In the genomic region with DNA sequence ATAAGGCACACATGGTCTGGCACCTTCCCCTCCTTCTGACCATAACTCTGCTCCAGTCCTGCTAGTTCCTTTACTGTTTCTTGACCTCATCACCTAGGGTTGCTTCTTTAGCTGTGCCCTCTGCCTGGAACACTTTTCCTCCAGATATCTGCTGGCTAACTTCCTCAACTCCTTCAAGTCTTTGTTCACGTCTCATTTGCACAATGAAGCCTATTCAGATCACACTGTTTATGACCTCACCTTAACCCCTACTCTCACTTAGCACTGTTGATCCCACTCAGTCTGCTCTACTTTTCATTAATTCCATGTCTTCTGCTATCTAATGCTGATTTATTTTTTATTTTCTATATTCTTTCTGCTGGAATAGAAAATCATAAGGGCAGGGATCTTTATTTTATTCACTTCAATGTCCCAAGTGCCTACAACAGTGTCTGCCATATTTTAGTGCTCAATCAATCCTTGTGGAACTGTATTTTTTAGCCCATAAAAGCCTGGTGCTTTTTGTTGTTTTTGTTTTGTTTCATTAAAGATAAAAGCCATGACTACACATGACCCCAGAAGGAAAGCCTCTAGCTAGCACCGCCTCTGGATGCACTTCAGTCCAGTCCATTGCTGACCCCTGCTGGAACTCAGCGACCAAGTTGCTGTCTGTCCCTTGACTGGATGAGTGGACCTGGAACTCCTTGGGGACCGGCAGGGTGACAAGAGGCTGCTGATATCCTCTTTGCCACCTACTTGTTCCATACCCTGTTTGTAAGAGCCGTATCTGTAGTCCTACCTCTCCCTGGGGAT, we compare ENCODE assay signal across 8 cellular contexts. TPM values are rescaled to one million over a fixed set of nuclear protein-coding genes. Genes with fewer than 3 reads are reported as not detected.
A peak's percentile ranks its signal among the peaks of the same experiment; 100 is the strongest.
DNase-seq lines count a peak whose midpoint lies in the region; ATAC-seq and TF ChIP-seq lines count a peak whose summit lies in the region.

No MANE protein-coding gene starts in this region.

- TF ChIP-seq POLR2A in vagina (IDR thresholded peaks at IDR 0.05), result no peak

- H3K27me3 Mint-ChIP-seq in Calu3 (ENCODE audit: unreplicated experiment) (peaks cover 23% of the 10 kb centered on the region), endodermal cell (ENCODE audit: insufficient read depth) (no peaks in the 10 kb centered on the region)

- no TSS peak for BruUV-seq in Calu3 (replicated peaks; lab: Mats Ljungman, UMichigan)

- H4K5ac ChIP-seq in mesendoderm (ENCODE audit: low read length), result no peak overlapping the region

- H3K9me3 ChIP-seq in endodermal cell (ENCODE audit: control insufficient read depth, low read length), result no peaks in the 10 kb centered on the region
- H3K9me3 ChIP-seq in vagina, result no peaks in the 10 kb centered on the region

- no peaks in the 10 kb centered on the region for H3K36me3 Mint-ChIP-seq in Calu3 (ENCODE audit: insufficient read depth, unreplicated experiment)
- no peaks in the 10 kb centered on the region for H3K36me3 Mint-ChIP-seq in endodermal cell (ENCODE audit: low read depth)

- CTCF ChIA-PET in Calu3 (lab: Charles Lee), result interaction anchor here (0.6 to 1.0 kb wide), 2 partner anchors 449 to 517 kb away, joined by 3 to 5 read pairs; a partner anchor contains a TSS

- H2BK120ac ChIP-seq in mesendoderm (ENCODE audit: low read depth, low read length), result no peak overlapping the region

- H3K9ac ChIP-seq in endodermal cell (ENCODE audit: extremely low read depth, low read length, poor library complexity, severe bottlenecking) (peak overlapping the region; percentile 34), mesendoderm (ENCODE audit: low read length) (no peak overlapping the region)

- H3K36me3 ChIP-seq in endodermal cell (ENCODE audit: control insufficient read depth, insufficient read depth, low read length), result no peaks in the 10 kb centered on the region
- no peaks in the 10 kb centered on the region for H3K36me3 ChIP-seq in mesendoderm (ENCODE audit: control insufficient read depth, insufficient read depth, low read length)
- H3K36me3 ChIP-seq in vagina, result no peaks in the 10 kb centered on the region

- H3K4me1 Mint-ChIP-seq in Calu3 (ENCODE audit: low read depth, unreplicated experiment) (no peaks in the 10 kb centered on the region), endodermal cell (no peaks in the 10 kb centered on the region)

- H3K27me3 ChIP-seq in endodermal cell (ENCODE audit: control insufficient read depth, insufficient read depth, low read length, poor library complexity, severe bottlenecking) (peaks cover 5% of the 10 kb centered on the region), mesendoderm (ENCODE audit: insufficient read depth, low read length, poor library complexity) (no peaks in the 10 kb centered on the region), vagina (no peaks in the 10 kb centered on the region)

- no peak overlapping the region for H3K56ac ChIP-seq in mesendoderm (ENCODE audit: low read length)

- H3K79me1 ChIP-seq in mesendoderm (ENCODE audit: low read length), result no peaks in the 10 kb centered on the region

- H4K8ac ChIP-seq in mesendoderm (ENCODE audit: low read depth, low read length), result no peak overlapping the region

- WGBS in endodermal cell (ENCODE audit: insufficient coverage in 1 of 2, insufficient read length in 1 of 2), 2 experiments, result 56 to 64% methylated on average over 2 to 5 of the region's 5 CpGs
- no CpG with 5 or more reads among the region's 5 CpGs for WGBS in mesendoderm (ENCODE audit: extremely low coverage, insufficient coverage, low lambda C conversion rate)

- no peak overlapping the region for H2AK5ac ChIP-seq in mesendoderm (ENCODE audit: low read length)

- no peak overlapping the region for H2BK5ac ChIP-seq in mesendoderm (ENCODE audit: low read length)

- no peak overlapping the region for H3K4me2 ChIP-seq in mesendoderm (ENCODE audit: low read length)

- no peak overlapping the region for H3K18ac ChIP-seq in mesendoderm (ENCODE audit: low read length)

- peak; percentile 39 for TF ChIP-seq CTCF in Calu3 (IDR thresholded peaks at IDR 0.05; ENCODE audit: unreplicated experiment)
- peak; percentile 83 for TF ChIP-seq CTCF in endodermal cell (conservative IDR thresholded peaks at IDR 0.05)
- TF ChIP-seq CTCF in vagina (IDR thresholded peaks at IDR 0.05), result peak; percentile 4 to 41 (median 29)

- intact Hi-C loops in Calu3 (cut with micrococcal nuclease; ENCODE audit: unreplicated experiment), result no loop called here
- intact Hi-C loops in vagina (cut with DNase I), result no loop called here

- H3K27ac ChIP-seq in endodermal cell (ENCODE audit: low read depth, low read length) (no peak overlapping the region), mesendoderm (ENCODE audit: low read depth, low read length) (no peak overlapping the region), vagina (no peak overlapping the region)

- H3K27ac Mint-ChIP-seq in Calu3 (ENCODE audit: unreplicated experiment), result no peak overlapping the region
- no peak overlapping the region for H3K27ac Mint-ChIP-seq in endodermal cell

- DNase-seq in Calu3 (peak; percentile 69), HK-2 (ENCODE audit: unreplicated experiment) (peak; percentile 45), SHP77 treated with DMSO at 0.1 percent for 48 hours (lab: John Stamatoyannopoulos, UW) (peak; percentile 33), endodermal cell (peak; percentile 92), mesendoderm (peak; percentile 91), vagina (ENCODE audit: extremely low spot score in 2 of 2) (no peak)

- H3K4me3 ChIP-seq in endodermal cell (ENCODE audit: low read length), result no peak overlapping the region
- no peak overlapping the region for H3K4me3 ChIP-seq in mesendoderm (ENCODE audit: low read length)
- H3K4me3 ChIP-seq in vagina, result no peak overlapping the region

- H3K23ac ChIP-seq in mesendoderm (ENCODE audit: low read length), result no peak overlapping the region

- ATAC-seq in GM21529 (IDR thresholded peaks at IDR 0.05; ENCODE audit: unreplicated experiment) (no peak), GM18870 (IDR thresholded peaks at IDR 0.05; ENCODE audit: unreplicated experiment) (no peak)

- no peaks in the 10 kb centered on the region for H3K79me2 ChIP-seq in mesendoderm (ENCODE audit: control insufficient read depth, insufficient read depth, low read length)

- H3K4ac ChIP-seq in mesendoderm (ENCODE audit: low read depth, low read length), result no peak overlapping the region

- H3K4me1 ChIP-seq in endodermal cell (ENCODE audit: control insufficient read depth, insufficient read depth, low read length), result no peaks in the 10 kb centered on the region
- H3K4me1 ChIP-seq in mesendoderm (ENCODE audit: control insufficient read depth, low read depth, low read length), result no peaks in the 10 kb centered on the region
- no peaks in the 10 kb centered on the region for H3K4me1 ChIP-seq in vagina

- H3K4me3 Mint-ChIP-seq in Calu3 (ENCODE audit: low read depth, unreplicated experiment), result no peak overlapping the region
- no peak overlapping the region for H3K4me3 Mint-ChIP-seq in endodermal cell

- no peak overlapping the region for H2BK15ac ChIP-seq in mesendoderm (replicated peaks; ENCODE audit: low read depth)

- H3K9me3 Mint-ChIP-seq in Calu3 (ENCODE audit: low read depth, unreplicated experiment) (no peaks in the 10 kb centered on the region), endodermal cell (no peaks in the 10 kb centered on the region)

RNA-seq across cellular contexts. Expression of a gene that starts 12.3 kb away (rescaled TPM):
- 0.17 TPM in 1 of 2 replicates, not detected in the other for total RNA-seq in Calu3 (2022)
- not detected for total RNA-seq in endodermal cell
- not detected for polyA plus RNA-seq in endodermal cell (2013, experiment 1 of 2)
- polyA plus RNA-seq in endodermal cell (2013, experiment 2 of 2), result not detected
- 0.01 TPM for polyA plus RNA-seq in mesendoderm (2013, experiment 1 of 2)
- polyA plus RNA-seq in mesendoderm (2013, experiment 2 of 2), result not detected
- not detected for total RNA-seq in vagina

RNA-seq across cellular contexts. Expression of a gene that starts 35.3 kb away (rescaled TPM):
- not detected in 2 replicates for total RNA-seq in Calu3 (2022)
- not detected for total RNA-seq in endodermal cell
- not detected for polyA plus RNA-seq in endodermal cell (2013, experiment 1 of 2)
- not detected for polyA plus RNA-seq in endodermal cell (2013, experiment 2 of 2)
- polyA plus RNA-seq in mesendoderm (2013, experiment 1 of 2), result not detected
- not detected for polyA plus RNA-seq in mesendoderm (2013, experiment 2 of 2)
- total RNA-seq in vagina, result not detected

RNA-seq across cellular contexts. Expression of a gene that starts 53.1 kb away (rescaled TPM):
- 18.2 and 19.8 TPM in 2 replicates for total RNA-seq in Calu3 (2022)
- total RNA-seq in endodermal cell, result 10 to 100 TPM; 74.3 to 76.3 TPM
- polyA plus RNA-seq in endodermal cell (2013, experiment 1 of 2), result 85.1 TPM
- 79.6 TPM for polyA plus RNA-seq in endodermal cell (2013, experiment 2 of 2)
- polyA plus RNA-seq in mesendoderm (2013, experiment 1 of 2), result 24.5 TPM
- polyA plus RNA-seq in mesendoderm (2013, experiment 2 of 2), result 25.0 TPM
- total RNA-seq in vagina, result 15.7 TPM

Comparison
In these comparisons a context has a peak if more than half of its experiments do, and no peak if none do; other contexts are left out.
1. DNase-seq: peak in Calu3 (single experiment), HK-2 (single experiment), SHP77 treated with DMSO at 0.1 percent for 48 hours (single experiment), endodermal cell (single experiment) and mesendoderm (single experiment); none in vagina (0 of 2).
2. CTCF ChIP-seq: peak in every context shown above with its lines; median percentile 83 in endodermal cell; 39 in Calu3; 29 in vagina.